Comparison of ENCODE assay signal across 2 cellular contexts in the genomic region with DNA sequence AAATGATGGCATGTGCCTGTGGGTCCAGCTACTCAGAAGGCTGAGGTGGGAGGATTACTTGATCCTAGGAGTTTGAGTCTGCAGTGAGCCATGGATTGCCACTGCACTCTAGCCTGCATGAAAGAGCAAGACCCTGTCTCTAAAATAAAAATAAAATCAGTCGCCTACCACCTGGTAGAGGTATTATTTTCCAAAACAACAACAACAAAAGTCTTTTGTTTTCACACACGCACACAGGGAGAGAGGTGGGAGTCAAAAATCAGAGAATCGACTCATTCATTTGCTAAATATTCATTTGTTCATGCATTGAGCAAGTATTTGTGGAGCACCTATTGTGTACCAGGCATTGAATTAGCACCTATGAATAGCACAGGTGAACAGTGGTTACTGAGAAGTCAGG.
TF ChIP-seq lines count a peak whose summit lies in the region.

No MANE protein-coding gene starts in this region.

TF ChIP-seq in GM23338, 12 proteins besides CTCF, POLR2A, EP300 and RAD21 (continued from another document and continues in another):
- TF ChIP-seq, protein P1, sequence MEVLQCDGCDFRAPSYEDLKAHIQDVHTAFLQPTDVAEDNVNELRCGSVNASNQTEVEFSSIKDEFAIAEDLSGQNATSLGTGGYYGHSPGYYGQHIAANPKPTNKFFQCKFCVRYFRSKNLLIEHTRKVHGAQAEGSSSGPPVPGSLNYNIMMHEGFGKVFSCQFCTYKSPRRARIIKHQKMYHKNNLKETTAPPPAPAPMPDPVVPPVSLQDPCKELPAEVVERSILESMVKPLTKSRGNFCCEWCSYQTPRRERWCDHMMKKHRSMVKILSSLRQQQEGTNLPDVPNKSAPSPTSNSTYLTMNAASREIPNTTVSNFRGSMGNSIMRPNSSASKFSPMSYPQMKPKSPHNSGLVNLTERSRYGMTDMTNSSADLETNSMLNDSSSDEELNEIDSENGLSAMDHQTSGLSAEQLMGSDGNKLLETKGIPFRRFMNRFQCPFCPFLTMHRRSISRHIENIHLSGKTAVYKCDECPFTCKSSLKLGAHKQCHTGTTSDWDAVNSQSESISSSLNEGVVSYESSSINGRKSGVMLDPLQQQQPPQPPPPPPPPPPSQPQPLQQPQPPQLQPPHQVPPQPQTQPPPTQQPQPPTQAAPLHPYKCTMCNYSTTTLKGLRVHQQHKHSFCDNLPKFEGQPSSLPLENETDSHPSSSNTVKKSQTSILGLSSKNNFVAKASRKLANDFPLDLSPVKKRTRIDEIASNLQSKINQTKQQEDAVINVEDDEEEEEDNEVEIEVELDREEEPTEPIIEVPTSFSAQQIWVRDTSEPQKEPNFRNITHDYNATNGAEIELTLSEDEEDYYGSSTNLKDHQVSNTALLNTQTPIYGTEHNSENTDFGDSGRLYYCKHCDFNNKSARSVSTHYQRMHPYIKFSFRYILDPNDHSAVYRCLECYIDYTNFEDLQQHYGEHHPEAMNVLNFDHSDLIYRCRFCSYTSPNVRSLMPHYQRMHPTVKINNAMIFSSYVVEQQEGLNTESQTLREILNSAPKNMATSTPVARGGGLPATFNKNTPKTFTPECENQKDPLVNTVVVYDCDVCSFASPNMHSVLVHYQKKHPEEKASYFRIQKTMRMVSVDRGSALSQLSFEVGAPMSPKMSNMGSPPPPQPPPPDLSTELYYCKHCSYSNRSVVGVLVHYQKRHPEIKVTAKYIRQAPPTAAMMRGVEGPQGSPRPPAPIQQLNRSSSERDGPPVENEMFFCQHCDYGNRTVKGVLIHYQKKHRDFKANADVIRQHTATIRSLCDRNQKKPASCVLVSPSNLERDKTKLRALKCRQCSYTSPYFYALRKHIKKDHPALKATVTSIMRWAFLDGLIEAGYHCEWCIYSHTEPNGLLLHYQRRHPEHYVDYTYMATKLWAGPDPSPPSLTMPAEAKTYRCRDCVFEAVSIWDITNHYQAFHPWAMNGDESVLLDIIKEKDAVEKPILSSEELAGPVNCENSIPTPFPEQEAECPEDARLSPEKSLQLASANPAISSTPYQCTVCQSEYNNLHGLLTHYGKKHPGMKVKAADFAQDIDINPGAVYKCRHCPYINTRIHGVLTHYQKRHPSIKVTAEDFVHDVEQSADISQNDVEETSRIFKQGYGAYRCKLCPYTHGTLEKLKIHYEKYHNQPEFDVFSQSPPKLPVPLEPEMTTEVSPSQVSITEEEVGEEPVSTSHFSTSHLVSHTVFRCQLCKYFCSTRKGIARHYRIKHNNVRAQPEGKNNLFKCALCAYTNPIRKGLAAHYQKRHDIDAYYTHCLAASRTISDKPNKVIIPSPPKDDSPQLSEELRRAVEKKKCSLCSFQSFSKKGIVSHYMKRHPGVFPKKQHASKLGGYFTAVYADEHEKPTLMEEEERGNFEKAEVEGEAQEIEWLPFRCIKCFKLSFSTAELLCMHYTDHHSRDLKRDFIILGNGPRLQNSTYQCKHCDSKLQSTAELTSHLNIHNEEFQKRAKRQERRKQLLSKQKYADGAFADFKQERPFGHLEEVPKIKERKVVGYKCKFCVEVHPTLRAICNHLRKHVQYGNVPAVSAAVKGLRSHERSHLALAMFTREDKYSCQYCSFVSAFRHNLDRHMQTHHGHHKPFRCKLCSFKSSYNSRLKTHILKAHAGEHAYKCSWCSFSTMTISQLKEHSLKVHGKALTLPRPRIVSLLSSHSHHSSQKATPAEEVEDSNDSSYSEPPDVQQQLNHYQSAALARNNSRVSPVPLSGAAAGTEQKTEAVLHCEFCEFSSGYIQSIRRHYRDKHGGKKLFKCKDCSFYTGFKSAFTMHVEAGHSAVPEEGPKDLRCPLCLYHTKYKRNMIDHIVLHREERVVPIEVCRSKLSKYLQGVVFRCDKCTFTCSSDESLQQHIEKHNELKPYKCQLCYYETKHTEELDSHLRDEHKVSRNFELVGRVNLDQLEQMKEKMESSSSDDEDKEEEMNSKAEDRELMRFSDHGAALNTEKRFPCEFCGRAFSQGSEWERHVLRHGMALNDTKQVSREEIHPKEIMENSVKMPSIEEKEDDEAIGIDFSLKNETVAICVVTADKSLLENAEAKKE (CRISPR knock-in tag; IDR thresholded peaks at IDR 0.05): no peak
- TF ChIP-seq ZNF114 (CRISPR knock-in tag; IDR thresholded peaks at IDR 0.05): no peak
- no peak for TF ChIP-seq CREB1 (CRISPR knock-in tag; IDR thresholded peaks at IDR 0.05; ENCODE audit: low read depth)
- no peak for TF ChIP-seq POLR2AphosphoS5 (IDR thresholded peaks at IDR 0.05; ENCODE audit: low read depth)
- no peak for TF ChIP-seq EZH2phosphoT487 (IDR thresholded peaks at IDR 0.05; ENCODE audit: unreplicated experiment)
- TF ChIP-seq ETS1 (IDR thresholded peaks at IDR 0.05): no peak
- no peak for TF ChIP-seq STAT1 (IDR thresholded peaks at IDR 0.05; ENCODE audit: unreplicated experiment)
- no peak for TF ChIP-seq ZNF331 (CRISPR knock-in tag; IDR thresholded peaks at IDR 0.05; ENCODE audit: low read depth)
- TF ChIP-seq REST (IDR thresholded peaks at IDR 0.05; ENCODE audit: unreplicated experiment): no peak
- TF ChIP-seq NANOG (IDR thresholded peaks at IDR 0.05; ENCODE audit: borderline replicate concordance): no peak

TF ChIP-seq in H1, 55 proteins besides CTCF, POLR2A, EP300 and RAD21 (continued from another document):
- TF ChIP-seq TCF12 (IDR thresholded peaks at IDR 0.05; ENCODE audit: low read depth, low read length) (0 out of 2 replicates have a peak, but pooled peaks have one; percentile 40), SIX5 (IDR thresholded peaks at IDR 0.05; ENCODE audit: low read depth, low read length) (no peak), SP4 (IDR thresholded peaks at IDR 0.05; ENCODE audit: low read length) (no peak), SP1 (IDR thresholded peaks at IDR 0.05; ENCODE audit: low read depth, low read length) (no peak), KDM1A (IDR thresholded peaks at IDR 0.05; ENCODE audit: borderline replicate concordance, low read length) (no peak), CHD1 (IDR thresholded peaks at IDR 0.05; ENCODE audit: low read depth, low read length) (no peak), POLR2AphosphoS5 (IDR thresholded peaks at IDR 0.05; ENCODE audit: low read depth, low read length) (no peak)
